ENCODE assay signal across 9 cellular contexts in genomic region chr19:41753936-41754529, GRCh38. TPM values are rescaled to one million over a fixed set of nuclear protein-coding genes. Genes with fewer than 3 reads are reported as not detected.
DNase-seq lines count a peak whose midpoint lies in the region; ATAC-seq and TF ChIP-seq lines count a peak whose summit lies in the region.
"Had no signal": no experiment of that assay in that cellular context is flagged by ENCODE, and none has a peak within 500 bp of the region (broad histone marks: within the 10 kb centered on the region; RNA-seq: fewer than 3 reads in every experiment).

No MANE protein-coding gene starts in this region.

- no peaks in the 10 kb centered on the region for H3K36me3 ChIP-seq in BE2C

- no peak overlapping the region for H2AFZ ChIP-seq in H9 (ENCODE audit: low read length)

- TF ChIP-seq CTCF in BE2C (IDR thresholded peaks at IDR 0.05; ENCODE audit: low read depth, low read length) = peak; percentile 89
- peak; percentile 69 for TF ChIP-seq CTCF in H9 (conservative IDR thresholded peaks at IDR 0.05)

- DNase-seq in BE2C = peak; percentile 67
- peak; percentile 47 for DNase-seq in H9
- peak; percentile 21 for DNase-seq in OCI-M2 (lab: John Stamatoyannopoulos, UW; ENCODE audit: unreplicated experiment)
- peak; percentile 71 for DNase-seq in activated T-cell treated with anti-CD3 and anti-CD28 coated beads, Interleukin-2, amount 50 U/mL, for 4 hours
- DNase-seq in foreskin melanocyte = peak; percentile 11
- DNase-seq in sciatic nerve (ENCODE audit: low spot score) = no peak
- no peak for DNase-seq in 8988T

- H3K27ac ChIP-seq in H9 (ENCODE audit: insufficient read length, low read depth, low read length) = no peak overlapping the region

- peak; percentile 88 to 91 for ATAC-seq in activated T-cell treated with anti-CD3 and anti-CD28 coated beads, Interleukin-2, amount 50 U/mL, for 4 hours
- ATAC-seq in sciatic nerve = peak; percentile 59
- ATAC-seq in GM21576 (IDR thresholded peaks at IDR 0.05; ENCODE audit: unreplicated experiment) = no peak

- no peak overlapping the region for H3K23ac ChIP-seq in H9 (ENCODE audit: insufficient read length, low read depth, low read length)

- H3K27me3 ChIP-seq in BE2C = peaks cover 24% of the 10 kb centered on the region
- no peaks in the 10 kb centered on the region for H3K27me3 ChIP-seq in H9 (ENCODE audit: insufficient read depth, low read length)

- no peak overlapping the region for H3K9ac ChIP-seq in H9 (ENCODE audit: extremely low read depth, insufficient read length, low read length)

- H2BK15ac ChIP-seq in H9 (ENCODE audit: low read depth, low read length) = no peak overlapping the region

- H2BK20ac ChIP-seq in H9 (ENCODE audit: low read depth, low read length, poor library complexity, severe bottlenecking) = no peak overlapping the region

- no peaks in the 10 kb centered on the region for H4K20me1 ChIP-seq in H9 (ENCODE audit: control insufficient read depth, insufficient read depth, insufficient read length)

- peaks cover 29 to 79% of the 10 kb centered on the region in 2 experiments for H3K9me3 Mint-ChIP-seq in H9
- H3K9me3 Mint-ChIP-seq in activated T-cell treated with anti-CD3 and anti-CD28 coated beads, Interleukin-2, amount 50 U/mL, for 4 hours = no peaks in the 10 kb centered on the region

- H3K23me2 ChIP-seq in H9 (ENCODE audit: insufficient read length, low read depth, low read length, poor library complexity, severe bottlenecking) = no peaks in the 10 kb centered on the region

- no peaks in the 10 kb centered on the region for H3K4me1 Mint-ChIP-seq in H9
- peaks cover 3% of the 10 kb centered on the region for H3K4me1 Mint-ChIP-seq in activated T-cell treated with anti-CD3 and anti-CD28 coated beads, Interleukin-2, amount 50 U/mL, for 4 hours (ENCODE audit: low read depth)

- H3K4me1 ChIP-seq in BE2C (no peaks in the 10 kb centered on the region), H9 (ENCODE audit: insufficient read depth, low read length) (no peaks in the 10 kb centered on the region)

- no peak overlapping the region for H2BK120ac ChIP-seq in H9 (ENCODE audit: low read depth, low read length, poor library complexity, severe bottlenecking)

- H2AK5ac ChIP-seq in H9 (ENCODE audit: insufficient read length, low read length) = no peak overlapping the region

- no peak overlapping the region for H3K4me3 ChIP-seq in BE2C (ENCODE audit: low read depth, low read length)

- H2BK5ac ChIP-seq in H9 (ENCODE audit: insufficient read length, low read length) = no peak overlapping the region

- no peak overlapping the region for H3K4me2 ChIP-seq in H9 (ENCODE audit: insufficient read depth, insufficient read length, low read length)

- H3K56ac ChIP-seq in H9 (ENCODE audit: insufficient read length, low read depth, low read length) = no peak overlapping the region

- H3K27me3 Mint-ChIP-seq in H9 (ENCODE audit: low read depth) = peaks cover 4% of the 10 kb centered on the region
- H3K27me3 Mint-ChIP-seq in activated T-cell treated with anti-CD3 and anti-CD28 coated beads, Interleukin-2, amount 50 U/mL, for 4 hours (ENCODE audit: low read depth) = peaks cover 46% of the 10 kb centered on the region

- H3K36me3 Mint-ChIP-seq in H9 (ENCODE audit: insufficient read depth in 1 of 3, low read depth in 3 of 3) = peaks cover 0 to 30% (median 0%) of the 10 kb centered on the region in 3 experiments; a peak in 2 of 7 replicates
- no peaks in the 10 kb centered on the region for H3K36me3 Mint-ChIP-seq in activated T-cell treated with anti-CD3 and anti-CD28 coated beads, Interleukin-2, amount 50 U/mL, for 4 hours (ENCODE audit: insufficient read depth)

- intact Hi-C loops in sciatic nerve (cut with DNase I) = no loop called here

- 0 out of 5 replicates have a peak overlapping the region, but pooled peaks of 1 of the 2 experiments have one; percentile 25 for H3K4me3 Mint-ChIP-seq in H9
- H3K4me3 Mint-ChIP-seq in activated T-cell treated with anti-CD3 and anti-CD28 coated beads, Interleukin-2, amount 50 U/mL, for 4 hours = no peak overlapping the region

- no peak overlapping the region for H4K5ac ChIP-seq in H9 (ENCODE audit: insufficient read length, low read depth, low read length)

- no CpG with 5 or more reads among the region's 4 CpGs for WGBS in H9 (ENCODE audit: extremely low coverage, insufficient read length, low lambda C conversion rate)

- H3K27ac Mint-ChIP-seq in H9 = no peak overlapping the region

- H3K14ac ChIP-seq in H9 (ENCODE audit: insufficient read depth, low read length) = no peak overlapping the region

- H3K4ac ChIP-seq in H9 (ENCODE audit: low read depth, low read length) = no peak overlapping the region

- H3K79me2 ChIP-seq in H9 (ENCODE audit: insufficient read depth, low read length) = no peaks in the 10 kb centered on the region

- H3K9me3 ChIP-seq in BE2C (no peaks in the 10 kb centered on the region), H9 (ENCODE audit: control insufficient read depth, low read depth, low read length) (no peaks in the 10 kb centered on the region)

- H4K91ac ChIP-seq in H9 (ENCODE audit: insufficient read length, low read depth, low read length) = no peak overlapping the region

- H3K79me1 ChIP-seq in H9 (ENCODE audit: insufficient read depth, low read depth, low read length, poor library complexity, severe bottlenecking) = no peaks in the 10 kb centered on the region

- no peak overlapping the region for H3K18ac ChIP-seq in H9 (ENCODE audit: insufficient read length, low read depth, low read length)

- no peak overlapping the region for H2BK12ac ChIP-seq in H9 (ENCODE audit: insufficient read length, low read depth, low read length)

- H4K8ac ChIP-seq in H9 (replicated peaks; ENCODE audit: insufficient read length, low read depth, low read length) = no peak overlapping the region

- H3T11ph ChIP-seq in H9 (ENCODE audit: low read length) = no peak overlapping the region

RNA-seq across cellular contexts. Expression of gene CEACAM6, which starts 1.3 kb away (rescaled TPM):
- polyA plus RNA-seq in BE2C (2012; ENCODE audit: insufficient read depth, insufficient read length, low read depth) = not detected
- not detected in 2 replicates for total RNA-seq in H9 (2021)
- total RNA-seq in activated T-cell treated with anti-CD3 and anti-CD28 coated beads, Interleukin-2, amount 50 U/mL, for 4 hours = under 1 TPM; 0.23 to 0.27 (median 0.26) TPM
- total RNA-seq in sciatic nerve = 1.1 TPM

RNA-seq across cellular contexts. Expression of gene CEACAM3, which starts 42.4 kb away (rescaled TPM):
- polyA plus RNA-seq in BE2C (2012; ENCODE audit: insufficient read depth, insufficient read length, low read depth) = not detected
- total RNA-seq in H9 (2021) (not detected in 2 replicates), sciatic nerve (3.3 TPM)
- total RNA-seq in activated T-cell treated with anti-CD3 and anti-CD28 coated beads, Interleukin-2, amount 50 U/mL, for 4 hours = not detected
- total RNA-seq: skeletal muscle tissue had no signal

RNA-seq across cellular contexts. Expression of gene CEACAM5, which starts 45.6 kb away (rescaled TPM):
- polyA plus RNA-seq in BE2C (2012; ENCODE audit: insufficient read depth, insufficient read length, low read depth) = not detected
- total RNA-seq in H9 (2021) (not detected in 2 replicates), sciatic nerve (0.22 TPM)
- under 1 TPM; 0.30 to 0.46 (median 0.37) TPM for total RNA-seq in activated T-cell treated with anti-CD3 and anti-CD28 coated beads, Interleukin-2, amount 50 U/mL, for 4 hours
- total RNA-seq: skeletal muscle tissue had no signal

Comparison
In these comparisons a context has a peak if more than half of its experiments do, and no peak if none do; other contexts are left out.
1. DNase-seq: peak in BE2C (single experiment), H9 (single experiment), OCI-M2 (single experiment), activated T-cell treated with anti-CD3 and anti-CD28 coated beads, Interleukin-2, amount 50 U/mL, for 4 hours (single experiment) and foreskin melanocyte (single experiment); none in sciatic nerve (single experiment) and 8988T (single experiment).